In the genomic region with DNA sequence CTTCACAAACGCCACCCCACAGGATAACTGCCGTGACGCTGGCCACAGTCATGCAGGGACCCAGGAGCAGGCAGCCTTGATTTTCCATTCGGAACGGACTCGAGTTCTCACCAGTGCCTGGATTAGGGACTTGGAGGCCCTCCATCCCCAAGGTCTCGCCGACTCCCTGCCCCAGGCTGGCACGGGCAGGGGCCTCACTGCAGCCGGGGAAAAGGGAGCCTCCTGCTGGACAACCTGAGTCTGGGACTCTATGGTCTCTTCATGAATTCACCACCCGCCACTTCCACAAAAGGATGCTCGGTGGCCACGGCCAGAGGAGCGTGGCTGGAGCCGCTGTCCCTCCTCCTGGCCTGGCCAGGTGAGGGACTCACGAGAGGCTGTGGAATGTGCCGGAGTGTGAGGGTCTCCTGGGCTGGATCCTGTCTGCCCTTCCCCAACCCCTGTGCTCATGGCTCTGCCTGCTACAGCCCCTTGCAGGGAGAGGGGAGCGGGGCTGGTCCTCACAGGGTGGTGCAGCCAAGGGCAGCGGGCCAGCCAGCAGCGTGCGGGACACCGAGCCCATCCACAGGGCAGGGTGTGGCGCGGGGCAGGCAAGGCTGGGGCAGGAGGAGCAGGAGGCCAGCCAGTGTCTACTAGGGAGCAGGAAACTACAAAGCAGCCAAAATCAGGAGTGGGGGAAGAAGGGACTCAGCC, we compare ENCODE assay signal across 11 cellular contexts. TPM values are rescaled to one million over a fixed set of nuclear protein-coding genes. Genes with fewer than 3 reads are reported as not detected.
A peak's percentile ranks its signal among the peaks of the same experiment; 100 is the strongest.
DNase-seq lines count a peak whose midpoint lies in the region; ATAC-seq and TF ChIP-seq lines count a peak whose summit lies in the region.
"Had no signal": no experiment of that assay in that cellular context is flagged by ENCODE, and none has a peak within 500 bp of the region (broad histone marks: within the 10 kb centered on the region; RNA-seq: fewer than 3 reads in every experiment).

No MANE protein-coding gene starts in this region.

- H3K27me3 ChIP-seq in uterus = no peaks in the 10 kb centered on the region

- TF ChIP-seq CTCF in 22Rv1 (IDR thresholded peaks at IDR 0.05) = peak; percentile 29; the same call in 1 of the 2 replicates
- TF ChIP-seq CTCF in GM12864 (IDR thresholded peaks at IDR 0.05; ENCODE audit: low read depth, low read length, missing control alignments) = peak; percentile 51
- no peak for TF ChIP-seq CTCF in endothelial cell (IDR thresholded peaks at IDR 0.05; ENCODE audit: unreplicated experiment)
- no peak for TF ChIP-seq CTCF in GM10266 (IDR thresholded peaks at IDR 0.05; ENCODE audit: control insufficient read depth, insufficient read depth, low read depth, missing control alignments)
- no peak for TF ChIP-seq CTCF in uterus (IDR thresholded peaks at IDR 0.05)

- no peaks in the 10 kb centered on the region for H3K4me1 Mint-ChIP-seq in endothelial cell (ENCODE audit: unreplicated experiment)

- H3K9me3 Mint-ChIP-seq in endothelial cell (ENCODE audit: unreplicated experiment) = no peaks in the 10 kb centered on the region

- no peak for TF ChIP-seq POLR2A in uterus (IDR thresholded peaks at IDR 0.05)

- ATAC-seq in HG03196 (IDR thresholded peaks at IDR 0.05; ENCODE audit: unreplicated experiment) = no peak

- DNase-seq in GM12864 (ENCODE audit: low read depth) = no peak
- peak; percentile 33 for DNase-seq in RPMI8226
- peak; percentile 24 for DNase-seq in endothelial cell (ENCODE audit: low spot score)
- DNase-seq in NCI-H146 (lab: John Stamatoyannopoulos, UW) = no peak
- no peak for DNase-seq in GM10266 (ENCODE audit: extremely low spot score)
- no peak for DNase-seq in uterus
- DNase-seq: activated gamma-delta T cell treated with Interleukin-2 at 50 U/mL for 16 hours; effector CD8-positive, alpha-beta T cell; NCI-H2029 treated with DMSO at 0.1 percent for 48 hours had no signal

- H3K4me3 Mint-ChIP-seq in endothelial cell (ENCODE audit: unreplicated experiment) = no peak overlapping the region

- H3K27me3 Mint-ChIP-seq in endothelial cell (ENCODE audit: unreplicated experiment) = peaks cover 11% of the 10 kb centered on the region

- H3K27ac ChIP-seq in 22Rv1 (no peak overlapping the region), uterus (no peak overlapping the region)

- intact Hi-C loops in uterus (cut with DNase I; ENCODE audit: low total_unique reads) = no loop called here

- H3K4me1 ChIP-seq in uterus = no peaks in the 10 kb centered on the region

- H3K9me3 ChIP-seq in uterus = no peaks in the 10 kb centered on the region

- peaks cover 4% of the 10 kb centered on the region for H3K36me3 Mint-ChIP-seq in endothelial cell (ENCODE audit: low read depth, unreplicated experiment)

- no peaks in the 10 kb centered on the region for H3K36me3 ChIP-seq in uterus

- no peak overlapping the region for H3K27ac Mint-ChIP-seq in endothelial cell (ENCODE audit: unreplicated experiment)

- H3K4me3 ChIP-seq in GM12864 (ENCODE audit: low read depth, low read length) = no peak overlapping the region
- no peak overlapping the region for H3K4me3 ChIP-seq in uterus

RNA-seq across cellular contexts. Expression of a gene that starts 42.3 kb away (rescaled TPM):
- total RNA-seq in endothelial cell (ENCODE audit: unreplicated experiment) (not detected), uterus (not detected)

RNA-seq across cellular contexts. Expression of a gene that starts 51.3 kb away (rescaled TPM):
- total RNA-seq in endothelial cell (ENCODE audit: unreplicated experiment) (not detected), uterus (not detected)

Comparison
In these comparisons a context has a peak if more than half of its experiments do, and no peak if none do; other contexts are left out.
1. CTCF ChIP-seq: peak in 22Rv1 (single experiment) and GM12864 (single experiment); none in endothelial cell (single experiment), GM10266 (single experiment) and uterus (0 of 4).
2. DNase-seq: peak in RPMI8226 (single experiment) and endothelial cell (single experiment); none in GM12864 (single experiment), NCI-H146 (single experiment), GM10266 (single experiment) and uterus (0 of 2).